Comparison of ENCODE assay signal across 8 cellular contexts in the genomic region with DNA sequence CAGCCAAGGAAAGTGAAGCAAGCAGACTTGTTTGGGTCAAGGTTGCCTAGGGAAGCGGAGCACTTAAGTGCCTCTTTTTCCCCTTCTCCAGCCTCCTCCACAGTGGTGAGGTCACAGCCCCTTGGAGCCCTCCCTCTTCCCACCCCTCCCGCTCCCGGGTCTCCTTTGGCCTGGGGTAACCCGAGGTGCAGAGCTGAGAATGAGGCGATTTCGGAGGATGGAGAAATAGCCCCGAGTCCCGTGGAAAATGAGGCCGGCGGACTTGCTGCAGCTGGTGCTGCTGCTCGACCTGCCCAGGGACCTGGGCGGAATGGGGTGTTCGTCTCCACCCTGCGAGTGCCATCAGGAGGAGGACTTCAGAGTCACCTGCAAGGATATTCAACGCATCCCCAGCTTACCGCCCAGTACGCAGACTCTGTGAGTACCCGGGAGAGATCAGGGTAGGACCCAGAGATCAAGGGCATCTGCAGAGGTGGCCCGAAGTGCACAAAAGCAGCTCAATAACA.
A peak's percentile ranks its signal among the peaks of the same experiment; 100 is the strongest.
DNase-seq lines count a peak whose midpoint lies in the region; ATAC-seq lines count a peak whose summit lies in the region.

A gene (plus strand): TSS at position 188 of the 506 bp plus-strand sequence. CDS start 60 bp downstream, at position 248.

- DNase-seq in activated CD8-positive, alpha-beta memory T cell treated with anti-CD3 and anti-CD28 coated beads for 24 hours: peak; percentile 70
- no peak for DNase-seq in activated CD8-positive, alpha-beta memory T cell treated with anti-CD3 and anti-CD28 coated beads, Interleukin-2, amount 50 U/mL, for 4 hours
- no peak for DNase-seq in adipocyte (ENCODE audit: low read depth)
- peak; percentile 37 for DNase-seq in iPS-NIHi11 (ENCODE audit: low spot score)
- DNase-seq in stimulated activated CD8-positive, alpha-beta memory T cell treated with anti-CD3 and anti-CD28 coated beads, Interleukin-4, amount 100 ng/mL, for 48 hours: peak; percentile 31
- DNase-seq in hippocampal formation (lab: John Stamatoyannopoulos, UW): no peak
- DNase-seq in amygdala (lab: John Stamatoyannopoulos, UW): no peak

- H3K4me1 ChIP-seq in adipocyte (ENCODE audit: control insufficient read depth, insufficient read depth, low read length): peaks cover 5% of the 10 kb centered on the region

- H3K9ac ChIP-seq in adipocyte (ENCODE audit: low read length): peak within 1 kb of the TSS; percentile 71

- no peak for ATAC-seq in HG03135 (IDR thresholded peaks at IDR 0.05; ENCODE audit: unreplicated experiment)

- no peaks in the 10 kb centered on the region for H3K36me3 ChIP-seq in adipocyte (ENCODE audit: control insufficient read depth, insufficient read depth, low read length, severe bottlenecking)

- no peaks in the 10 kb centered on the region for H3K9me3 ChIP-seq in adipocyte (ENCODE audit: control insufficient read depth, low read length)

- H3K4me3 ChIP-seq in adipocyte (ENCODE audit: low read length): peak within 1 kb of the TSS; percentile 80

- H3K27me3 ChIP-seq in adipocyte (replicated peaks; ENCODE audit: control insufficient read depth, insufficient read depth, low read length): peaks cover 13% of the 10 kb centered on the region

Comparison
In these comparisons a context has a peak if more than half of its experiments do, and no peak if none do; other contexts are left out.
1. DNase-seq: peak in activated CD8-positive, alpha-beta memory T cell treated with anti-CD3 and anti-CD28 coated beads for 24 hours (single experiment), iPS-NIHi11 (single experiment) and stimulated activated CD8-positive, alpha-beta memory T cell treated with anti-CD3 and anti-CD28 coated beads, Interleukin-4, amount 100 ng/mL, for 48 hours (single experiment); none in activated CD8-positive, alpha-beta memory T cell treated with anti-CD3 and anti-CD28 coated beads, Interleukin-2, amount 50 U/mL, for 4 hours (single experiment), adipocyte (single experiment), hippocampal formation (0 of 2) and amygdala (0 of 56).